13 cellular contexts compared by ENCODE assay signal in the genomic region with DNA sequence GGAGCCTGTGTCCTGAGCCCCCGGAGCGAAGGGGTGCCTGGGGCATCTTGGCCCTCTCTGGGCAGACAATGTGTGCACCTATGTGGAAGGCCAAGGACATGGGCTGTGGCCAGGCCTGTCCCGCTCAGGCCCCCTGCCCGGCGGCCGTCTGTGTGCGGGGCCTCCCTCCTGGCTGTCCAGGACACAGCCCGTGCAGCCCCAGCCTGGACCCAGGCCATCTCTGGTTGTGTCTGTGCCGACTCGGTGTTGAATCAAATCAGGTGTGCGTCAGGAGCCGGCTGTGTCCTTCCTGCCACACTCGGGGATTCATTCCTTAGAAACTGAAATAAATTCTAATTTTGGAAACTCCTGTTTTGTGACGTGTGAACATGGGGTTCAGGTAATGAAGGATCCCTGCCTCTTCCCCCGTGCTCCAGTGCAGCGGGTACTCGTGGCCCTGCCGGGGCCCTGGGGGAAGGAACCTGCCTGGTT. TPM values are rescaled to one million over a fixed set of nuclear protein-coding genes. Genes with fewer than 3 reads are reported as not detected.
DNase-seq lines count a peak whose midpoint lies in the region; ATAC-seq and TF ChIP-seq lines count a peak whose summit lies in the region.
"Had no signal": no experiment of that assay in that cellular context is flagged by ENCODE, and none has a peak within 500 bp of the region (broad histone marks: within the 10 kb centered on the region; RNA-seq: fewer than 3 reads in every experiment).

No MANE protein-coding gene starts in this region.

- no peaks in the 10 kb centered on the region for H3K27me3 Mint-ChIP-seq in activated CD8-positive, alpha-beta memory T cell treated with anti-CD3 and anti-CD28 coated beads, Interleukin-2, amount 10 ng/mL, durations not matched to agents 7 days and 5 days
- no peaks in the 10 kb centered on the region for H3K27me3 Mint-ChIP-seq in T-cell

- no peak for TF ChIP-seq CTCF in fibroblast of lung (conservative IDR thresholded peaks at IDR 0.05 in 1 of 2, IDR thresholded peaks at IDR 0.05 in 1 of 2; ENCODE audit: low read depth in 1 of 2, low read length in 2 of 2)
- no peak for TF ChIP-seq CTCF in uterus (IDR thresholded peaks at IDR 0.05)

- no peaks in the 10 kb centered on the region for H3K27me3 ChIP-seq in fibroblast of lung (ENCODE audit: control insufficient read depth, insufficient read depth, low read length)
- H3K27me3 ChIP-seq in skeletal muscle satellite cell (ENCODE audit: control insufficient read depth, insufficient read depth, low read length), result no peaks in the 10 kb centered on the region
- no peaks in the 10 kb centered on the region for H3K27me3 ChIP-seq in uterus
- H3K27me3 ChIP-seq: SJSA1, upper lobe of right lung had no signal

- H3K4me1 Mint-ChIP-seq in activated CD8-positive, alpha-beta memory T cell treated with anti-CD3 and anti-CD28 coated beads, Interleukin-2, amount 10 ng/mL, durations not matched to agents 7 days and 5 days, result peaks cover 21% of the 10 kb centered on the region
- H3K4me1 Mint-ChIP-seq in T-cell, result peaks cover 20 to 31% (median 28%) of the 10 kb centered on the region in 3 donors

- H3K4me2 ChIP-seq in fibroblast of lung (ENCODE audit: extremely low read depth, insufficient read depth, low read length) (peak overlapping the region; percentile 82), skeletal muscle satellite cell (ENCODE audit: low read length) (peak overlapping the region; percentile 99)

- H3K9me3 ChIP-seq in fibroblast of lung (ENCODE audit: control insufficient read depth, insufficient read depth, low read depth, low read length) (no peaks in the 10 kb centered on the region), skeletal muscle satellite cell (replicated peaks; ENCODE audit: low read length) (no peaks in the 10 kb centered on the region), uterus (no peaks in the 10 kb centered on the region)
- H3K9me3 ChIP-seq: upper lobe of right lung had no signal

- no peak for DNase-seq in activated CD8-positive, alpha-beta memory T cell treated with anti-CD3 and anti-CD28 coated beads, Interleukin-2, amount 10 ng/mL, durations not matched to agents 7 days and 5 days
- no peak for DNase-seq in activated CD8-positive, alpha-beta memory T cell treated with anti-CD3 and anti-CD28 coated beads for 24 hours
- DNase-seq in T-cell, result no peak
- DNase-seq in fibroblast of lung (ENCODE audit: low read depth in 2 of 2), result no peak
- no peak for DNase-seq in COLO668 (lab: John Stamatoyannopoulos, UW; ENCODE audit: unreplicated experiment)
- DNase-seq in hepatic stellate cell (ENCODE audit: low spot score), result no peak
- no peak for DNase-seq in uterus
- DNase-seq: ACHN, NCI-H226, upper lobe of right lung had no signal

- no peaks in the 10 kb centered on the region for H4K20me1 ChIP-seq in fibroblast of lung (ENCODE audit: control insufficient read depth, extremely low read depth, insufficient read depth, low read length)

- ATAC-seq in activated CD8-positive, alpha-beta memory T cell treated with anti-CD3 and anti-CD28 coated beads, Interleukin-2, amount 10 ng/mL, durations not matched to agents 7 days and 5 days, result no peak
- no peak for ATAC-seq in T-cell (replicated peaks in 1 of 4)

- POLR2A ChIA-PET in T-cell (lab: Charles Lee), result no interaction called here

- peak overlapping the region; percentile 38 for H3K27ac Mint-ChIP-seq in activated CD8-positive, alpha-beta memory T cell treated with anti-CD3 and anti-CD28 coated beads, Interleukin-2, amount 10 ng/mL, durations not matched to agents 7 days and 5 days
- peak overlapping the region; percentile 43 to 52 for H3K27ac Mint-ChIP-seq in T-cell

- intact Hi-C loops in uterus (cut with DNase I; ENCODE audit: low total_unique reads), result no loop called here

- TF ChIP-seq POLR2A in uterus (IDR thresholded peaks at IDR 0.05), result no peak

- H3K4me3 Mint-ChIP-seq in activated CD8-positive, alpha-beta memory T cell treated with anti-CD3 and anti-CD28 coated beads, Interleukin-2, amount 10 ng/mL, durations not matched to agents 7 days and 5 days, result peak overlapping the region; percentile 52
- peak overlapping the region; percentile 62 to 77 (median 74) for H3K4me3 Mint-ChIP-seq in T-cell

- CTCF ChIA-PET in activated CD8-positive, alpha-beta memory T cell treated with anti-CD3 and anti-CD28 coated beads, Interleukin-2, amount 10 ng/mL, durations not matched to agents 7 days and 5 days (lab: Charles Lee), result no interaction called here
- CTCF ChIA-PET in T-cell (lab: Charles Lee), result no interaction called here

- H3K79me2 ChIP-seq in fibroblast of lung (ENCODE audit: control insufficient read depth, insufficient read depth, low read length), result peaks cover 16% of the 10 kb centered on the region

- H3K27ac ChIP-seq in fibroblast of lung (ENCODE audit: insufficient read depth, low read length) (no peak overlapping the region), uterus (no peak overlapping the region)
- H3K27ac ChIP-seq: KMS-11, SJSA1 had no signal

- H3K36me3 Mint-ChIP-seq in activated CD8-positive, alpha-beta memory T cell treated with anti-CD3 and anti-CD28 coated beads, Interleukin-2, amount 10 ng/mL, durations not matched to agents 7 days and 5 days, result peaks cover 17% of the 10 kb centered on the region
- peaks cover 8% of the 10 kb centered on the region for H3K36me3 Mint-ChIP-seq in T-cell

- no peak overlapping the region for H3K4me3 ChIP-seq in fibroblast of lung (replicated peaks in 1 of 4; ENCODE audit: control extremely low read depth in 1 of 4, insufficient read depth in 1 of 4, low read depth in 3 of 4, low read length in 4 of 4)
- no peak overlapping the region for H3K4me3 ChIP-seq in skeletal muscle satellite cell (ENCODE audit: low read length)
- no peak overlapping the region for H3K4me3 ChIP-seq in uterus

- H2AFZ ChIP-seq in fibroblast of lung (ENCODE audit: low read length), result no peak overlapping the region

- H3K36me3 ChIP-seq in fibroblast of lung (ENCODE audit: control insufficient read depth, insufficient read depth, low read length), result peaks cover 23% of the 10 kb centered on the region
- H3K36me3 ChIP-seq in skeletal muscle satellite cell (ENCODE audit: insufficient read depth, low read length), result peaks cover 28% of the 10 kb centered on the region
- no peaks in the 10 kb centered on the region for H3K36me3 ChIP-seq in uterus

- no peaks in the 10 kb centered on the region for H3K9me3 Mint-ChIP-seq in activated CD8-positive, alpha-beta memory T cell treated with anti-CD3 and anti-CD28 coated beads, Interleukin-2, amount 10 ng/mL, durations not matched to agents 7 days and 5 days (ENCODE audit: low read depth)
- H3K9me3 Mint-ChIP-seq in T-cell, result no peaks in the 10 kb centered on the region

- H3K4me1 ChIP-seq in fibroblast of lung (ENCODE audit: control insufficient read depth, extremely low read depth, insufficient read depth, low read length) (peaks cover 2% of the 10 kb centered on the region), skeletal muscle satellite cell (ENCODE audit: control insufficient read depth, insufficient read depth, low read length) (peaks cover 12% of the 10 kb centered on the region), uterus (no peaks in the 10 kb centered on the region)

- no peak overlapping the region for H3K9ac ChIP-seq in fibroblast of lung (ENCODE audit: insufficient read depth, low read length)
- H3K9ac ChIP-seq in skeletal muscle satellite cell (ENCODE audit: low read depth, low read length), result peak overlapping the region; percentile 93
- H3K9ac ChIP-seq: KMS-11 had no signal

RNA-seq across cellular contexts. Expression of a gene that starts 1.5 kb away (rescaled TPM):
- total RNA-seq in activated CD8-positive, alpha-beta memory T cell treated with anti-CD3 and anti-CD28 coated beads, Interleukin-2, amount 10 ng/mL, durations not matched to agents 7 days and 5 days, result 10 to 100 TPM; 30.0 to 35.6 TPM
- total RNA-seq in T-cell, result 10 to 100 TPM; 28.9 to 51.0 (median 46.1) TPM
- total RNA-seq in fibroblast of lung, result 16.9 and 20.1 TPM in 2 replicates
- polyA plus RNA-seq in fibroblast of lung, result 8.3 and 10.2 TPM in 2 replicates
- polyA plus RNA-seq in fibroblast of lung (2012), result 12.8 and 16.6 TPM in 2 replicates
- 6.7 and 12.0 TPM in 2 replicates for polyA minus RNA-seq in fibroblast of lung (ENCODE audit: low replicate concordance)
- 10.1 and 17.5 TPM in 2 replicates for total RNA-seq in skeletal muscle satellite cell (2012; rRNA removed)
- total RNA-seq in uterus, result 10 to 100 TPM in 2 of 4 donors, 1 to 10 TPM in 2; 1.5 to 22.1 (median 10.0) TPM

RNA-seq across cellular contexts. Expression of a gene that starts 13.6 kb away (rescaled TPM):
- total RNA-seq in activated CD8-positive, alpha-beta memory T cell treated with anti-CD3 and anti-CD28 coated beads, Interleukin-2, amount 10 ng/mL, durations not matched to agents 7 days and 5 days, result 100 to 1,000 TPM; 141 to 177 TPM
- total RNA-seq in T-cell (100 to 1,000 TPM; 116 to 213 (median 175) TPM), fibroblast of lung (15.2 and 17.2 TPM in 2 replicates), uterus (10 to 100 TPM in 3 of 4 donors, 1 to 10 TPM in 1; 9.5 to 37.3 (median 15.0) TPM)
- polyA plus RNA-seq in fibroblast of lung, result 11.8 and 17.6 TPM in 2 replicates
- 15.6 and 27.9 TPM in 2 replicates for polyA plus RNA-seq in fibroblast of lung (2012)
- 25.2 and 28.0 TPM in 2 replicates for polyA minus RNA-seq in fibroblast of lung (ENCODE audit: low replicate concordance)
- 30.8 and 31.4 TPM in 2 replicates for total RNA-seq in skeletal muscle satellite cell (2012; rRNA removed)

RNA-seq across cellular contexts. Expression of a gene that starts 28.8 kb away (rescaled TPM):
- 1 to 10 TPM; 1.3 to 1.8 TPM for total RNA-seq in activated CD8-positive, alpha-beta memory T cell treated with anti-CD3 and anti-CD28 coated beads, Interleukin-2, amount 10 ng/mL, durations not matched to agents 7 days and 5 days
- total RNA-seq in T-cell, result under 1 TPM in 3 of 5 donors, not detected in 2; 0.16 to 0.32 (median 0.26) TPM
- under 0.01 and 0.17 TPM in 2 replicates for total RNA-seq in fibroblast of lung
- 0.44 and 0.45 TPM in 2 replicates for polyA plus RNA-seq in fibroblast of lung
- polyA plus RNA-seq in fibroblast of lung (2012), result 0.75 and 0.96 TPM in 2 replicates
- 0.16 TPM in 1 of 2 replicates, not detected in the other for polyA minus RNA-seq in fibroblast of lung (ENCODE audit: low replicate concordance)
- total RNA-seq in skeletal muscle satellite cell (2012; rRNA removed), result 0.22 and 0.25 TPM in 2 replicates
- total RNA-seq in uterus, result under 1 TPM in 2 of 4 donors, not detected in 2; 0.35 to 0.43 TPM

RNA-seq across cellular contexts. Expression of a gene that starts 45.5 kb away (rescaled TPM):
- 10 to 100 TPM; 60.9 to 72.0 TPM for total RNA-seq in activated CD8-positive, alpha-beta memory T cell treated with anti-CD3 and anti-CD28 coated beads, Interleukin-2, amount 10 ng/mL, durations not matched to agents 7 days and 5 days
- total RNA-seq in T-cell (100 to 1,000 TPM; 129 to 144 (median 132) TPM), fibroblast of lung (19.0 and 23.8 TPM in 2 replicates), uterus (10 to 100 TPM; 19.1 to 52.2 (median 40.7) TPM)
- 6.7 and 7.3 TPM in 2 replicates for polyA plus RNA-seq in fibroblast of lung
- 10.8 and 11.2 TPM in 2 replicates for polyA plus RNA-seq in fibroblast of lung (2012)
- polyA minus RNA-seq in fibroblast of lung (ENCODE audit: low replicate concordance), result 17.3 and 18.7 TPM in 2 replicates
- total RNA-seq in skeletal muscle satellite cell (2012; rRNA removed), result 21.0 and 21.3 TPM in 2 replicates

RNA-seq across cellular contexts. Expression of a gene that starts 51.8 kb away (rescaled TPM):
- total RNA-seq in activated CD8-positive, alpha-beta memory T cell treated with anti-CD3 and anti-CD28 coated beads, Interleukin-2, amount 10 ng/mL, durations not matched to agents 7 days and 5 days, result 10 to 100 TPM; 75.2 to 96.3 TPM
- total RNA-seq in T-cell (100 to 1,000 TPM; 101 to 152 (median 128) TPM), fibroblast of lung (19.3 and 27.6 TPM in 2 replicates), uterus (10 to 100 TPM in 3 of 4 donors, 1 to 10 TPM in 1; 1.2 to 40.5 (median 20.6) TPM)
- polyA plus RNA-seq in fibroblast of lung, result 5.1 and 6.7 TPM in 2 replicates
- 13.4 and 18.2 TPM in 2 replicates for polyA plus RNA-seq in fibroblast of lung (2012)
- 6.7 and 15.9 TPM in 2 replicates for polyA minus RNA-seq in fibroblast of lung (ENCODE audit: low replicate concordance)
- 15.3 and 19.8 TPM in 2 replicates for total RNA-seq in skeletal muscle satellite cell (2012; rRNA removed)
